ENCODE assay signal across 19 cellular contexts in genomic region chr2:223503746-223504145, GRCh38.
DNase-seq lines count a peak whose midpoint lies in the region; ATAC-seq, FAIRE-seq and TF ChIP-seq lines count a peak whose summit lies in the region.
"Had no signal": no experiment of that assay in that cellular context is flagged by ENCODE, and none has a peak within 500 bp of the region (broad histone marks: within the 10 kb centered on the region; RNA-seq: fewer than 3 reads in every experiment).

No MANE protein-coding gene starts in this region.

- CTCF ChIA-PET in RWPE1 (lab: Yijun Ruan, JAX) (no interaction called here), HEK293T (lab: Yijun Ruan, JAX) (no interaction called here)

- ATAC-seq in foreskin keratinocyte, result peak; percentile 45
- ATAC-seq: GM12878 had no signal

- no peak overlapping the region for H3K4me3 ChIP-seq in bronchial epithelial cell (ENCODE audit: low read depth, low read length)
- H3K4me3 ChIP-seq: GM12878, HAP-1 had no signal

- H3K27me3 ChIP-seq in bronchial epithelial cell (ENCODE audit: control insufficient read depth, insufficient read depth, low read length) (no peaks in the 10 kb centered on the region), foreskin keratinocyte (no peaks in the 10 kb centered on the region)
- H3K27me3 ChIP-seq: BE2C had no signal

- peak overlapping the region; percentile 40; the same call in 1 of the 2 replicates for H3K27ac ChIP-seq in RWPE1
- H3K27ac ChIP-seq in foreskin keratinocyte, result no peak overlapping the region

- no peak for FAIRE-seq in bronchial epithelial cell (lab: Jason Lieb, UNC)
- FAIRE-seq: A204.1, GM12878 had no signal

- TF ChIP-seq CTCF in RWPE1 (conservative IDR thresholded peaks at IDR 0.05; ENCODE audit: low read depth) (no peak), bronchial epithelial cell (IDR thresholded peaks at IDR 0.05; ENCODE audit: insufficient read depth, low read length, severe bottlenecking) (no peak), foreskin keratinocyte (conservative IDR thresholded peaks at IDR 0.05) (no peak)

- peak; percentile 22 for DNase-seq in RWPE1 (ENCODE audit: low spot score)
- DNase-seq in bronchial epithelial cell (ENCODE audit: low read depth), result peak; percentile 65
- DNase-seq in foreskin keratinocyte, result peak; percentile 68 to 88
- DNase-seq in activated naive CD4-positive, alpha-beta T cell (lab: John Stamatoyannopoulos, UW), result no peak
- DNase-seq in NK-92 (lab: John Stamatoyannopoulos, UW; ENCODE audit: unreplicated experiment), result no peak
- no peak for DNase-seq in HEK293T (ENCODE audit: extremely low spot score)
- DNase-seq: ACHN; BE2C; C1 segment of cervical spinal cord; CD4-positive, CD25-positive, alpha-beta regulatory T cell; CD8-positive, alpha-beta memory T cell; COR-L47; DMS 273 treated with DMSO at 0.1 percent for 48 hours; DMS53; DND-41; EL had no signal

- H3K4me1 ChIP-seq in foreskin keratinocyte, result no peaks in the 10 kb centered on the region
- H3K4me1 ChIP-seq: HAP-1 had no signal

- no peaks in the 10 kb centered on the region for H3K36me3 ChIP-seq in bronchial epithelial cell (ENCODE audit: control insufficient read depth, insufficient read depth, low read length)
- H3K36me3 ChIP-seq: BE2C, HAP-1 had no signal

- POLR2A ChIA-PET in RWPE1 (lab: Yijun Ruan, JAX; ENCODE audit: low non-redundant PET), result no interaction called here
- POLR2A ChIA-PET in HEK293T (lab: Yijun Ruan, JAX), result no interaction called here

TF ChIP-seq in HEK293T, 16 proteins besides CTCF, POLR2A, EP300 and RAD21:
- TF ChIP-seq FOXA1 (IDR thresholded peaks at IDR 0.05) (no peak), CTBP1 (IDR thresholded peaks at IDR 0.05; ENCODE audit: borderline replicate concordance) (no peak), FOXK2 (IDR thresholded peaks at IDR 0.05) (no peak)

Comparison
In these comparisons a context has a peak if more than half of its experiments do, and no peak if none do; other contexts are left out.
1. DNase-seq: peak in RWPE1 (single experiment), bronchial epithelial cell (single experiment) and foreskin keratinocyte (2 of 2); none in activated naive CD4-positive, alpha-beta T cell (0 of 4), NK-92 (single experiment) and HEK293T (single experiment).